8 cellular contexts compared by ENCODE assay signal in genomic region chr15:55280589-55280988, GRCh38. TPM values are rescaled to one million over a fixed set of nuclear protein-coding genes. Genes with fewer than 3 reads are reported as not detected.
A peak's percentile ranks its signal among the peaks of the same experiment; 100 is the strongest.
DNase-seq lines count a peak whose midpoint lies in the region; ATAC-seq, FAIRE-seq and TF ChIP-seq lines count a peak whose summit lies in the region.
"Not testable (repeated sequence)": the region's sequence is repeated elsewhere in the genome, so short reads cannot be mapped to it uniquely, and the experiment has no call there.

No MANE protein-coding gene starts in this region.

- not testable (repeated sequence) for H4K20me1 ChIP-seq in HepG2 (ENCODE audit: insufficient read depth, low read length)

- H3K36me3 ChIP-seq in CD4-positive, alpha-beta memory T cell (ENCODE audit: insufficient read depth, low read length); HepG2 (replicated peaks in 1 of 2; ENCODE audit: control insufficient read depth in 1 of 2, insufficient read depth in 2 of 2, low read length in 2 of 2): not testable (repeated sequence)

- TF ChIP-seq EP300 in HepG2 (IDR thresholded peaks at IDR 0.05; ENCODE audit: low read depth in 2 of 2, low read length in 2 of 2); HepG2 (CRISPR knock-in tag; IDR thresholded peaks at IDR 0.05; ENCODE audit: borderline replicate concordance): not testable (repeated sequence)

- not testable (repeated sequence) for H3K4me3 ChIP-seq in CD4-positive, alpha-beta memory T cell (ENCODE audit: low read length in 2 of 2); HepG2 (replicated peaks in 1 of 3; ENCODE audit: insufficient read depth in 1 of 3, low read depth in 2 of 3, low read length in 3 of 3)

- not testable (repeated sequence) for H3K27me3 ChIP-seq in CD4-positive, alpha-beta memory T cell (ENCODE audit: insufficient read depth, low read length); HepG2 (ENCODE audit: control insufficient read depth in 1 of 2, insufficient read depth in 2 of 2, low read length in 2 of 2)

- 93% methylated on average over 2 of the region's 2 CpGs for WGBS in HepG2 (ENCODE audit: low lambda C conversion rate)

- peak overlapping the region; percentile 87 to 96 (median 92) for H3K27ac Mint-ChIP-seq in CD4-positive, alpha-beta memory T cell
- peak overlapping the region; percentile 95 to 99 for H3K27ac Mint-ChIP-seq in T-cell
- H3K27ac Mint-ChIP-seq in activated CD4-positive, alpha-beta memory T cell treated with anti-CD3 and anti-CD28 coated beads for 36 hours: peak overlapping the region; percentile 98
- peak overlapping the region; percentile 85 for H3K27ac Mint-ChIP-seq in activated naive CD4-positive, alpha-beta T cell treated with anti-CD3 and anti-CD28 coated beads, Interleukin-2, amount 10 ng/mL, durations not matched to agents 7 days and 5 days
- H3K27ac Mint-ChIP-seq in MCF 10A (ENCODE audit: low read depth, unreplicated experiment): peak overlapping the region; percentile 69
- peak overlapping the region; percentile 94 for H3K27ac Mint-ChIP-seq in stimulated activated effector memory CD8-positive, alpha-beta T cell treated with anti-CD3 and anti-CD28 coated beads, Interleukin-12 subunit alpha, Interleukin-12 subunit beta, amount 100 ng/mL, for 72 hours

- ATAC-seq in T-cell (replicated peaks in 1 of 4); HepG2; stimulated activated effector memory CD8-positive, alpha-beta T cell treated with anti-CD3 and anti-CD28 coated beads, Interleukin-12 subunit alpha, Interleukin-12 subunit beta, amount 100 ng/mL, for 72 hours: not testable (repeated sequence)

- not testable (repeated sequence) for H3K9me3 ChIP-seq in CD4-positive, alpha-beta memory T cell (ENCODE audit: control insufficient read depth in 1 of 2, low read length in 2 of 2); HepG2 (ENCODE audit: low read length)

- not testable (repeated sequence) for BruUV-seq in MCF 10A (replicated peaks; lab: Mats Ljungman, UMichigan); HepG2 (replicated peaks; lab: Mats Ljungman, UMichigan)

- H3K27ac ChIP-seq in CD4-positive, alpha-beta memory T cell (ENCODE audit: low read depth, low read length); HepG2 (ENCODE audit: extremely low read length, insufficient read depth, low read length): not testable (repeated sequence)

- H3K4me1 Mint-ChIP-seq in CD4-positive, alpha-beta memory T cell: peaks cover 72 to 99% (median 89%) of the 10 kb centered on the region in 4 donors
- H3K4me1 Mint-ChIP-seq in T-cell (peaks cover 83 to 97% (median 94%) of the 10 kb centered on the region in 3 donors), MCF 10A (ENCODE audit: insufficient read depth, unreplicated experiment) (peaks cover 27% of the 10 kb centered on the region)
- peaks cover 92% of the 10 kb centered on the region for H3K4me1 Mint-ChIP-seq in activated CD4-positive, alpha-beta memory T cell treated with anti-CD3 and anti-CD28 coated beads for 36 hours (ENCODE audit: low read depth)
- H3K4me1 Mint-ChIP-seq in activated naive CD4-positive, alpha-beta T cell treated with anti-CD3 and anti-CD28 coated beads, Interleukin-2, amount 10 ng/mL, durations not matched to agents 7 days and 5 days: peaks cover 97% of the 10 kb centered on the region
- H3K4me1 Mint-ChIP-seq in stimulated activated effector memory CD8-positive, alpha-beta T cell treated with anti-CD3 and anti-CD28 coated beads, Interleukin-12 subunit alpha, Interleukin-12 subunit beta, amount 100 ng/mL, for 72 hours: peaks cover 97% of the 10 kb centered on the region

- POLR2A ChIA-PET in CD4-positive, alpha-beta memory T cell (lab: Charles Lee; ENCODE audit: partially characterized antibody): interaction anchor here (0.9 to 14.7 kb wide), 4 partner anchors 13 to 49 kb away, joined by 3 to 201 read pairs (median 4); partner anchors contain the start of genes PIGB and PIGBOS1
- POLR2A ChIA-PET in T-cell (lab: Charles Lee): not testable (repeated sequence)
- POLR2A ChIA-PET in activated CD4-positive, alpha-beta memory T cell treated with anti-CD3 and anti-CD28 coated beads for 36 hours (lab: Charles Lee): interaction anchor here (1.4 to 2.8 kb wide), 4 partner anchors 38 to 59 kb away, joined by 4 to 21 read pairs (median 6); partner anchors contain the start of genes PIGB and PIGBOS1
- POLR2A ChIA-PET in MCF 10A (lab: Yijun Ruan, JAX): interaction anchor here (5.2 kb wide), 1 partner anchor 29 kb away, joined by 34 read pairs; no protein-coding TSS in a partner anchor
- POLR2A ChIA-PET in HepG2 (lab: Yijun Ruan, JAX): interaction anchor here (1.2 kb wide), 1 partner anchor 60 kb away, joined by 3 read pairs; no protein-coding TSS in a partner anchor

- not testable (repeated sequence) for TF ChIP-seq CTCF in MCF 10A (IDR thresholded peaks at IDR 0.05; ENCODE audit: unreplicated experiment); HepG2 (CRISPR knock-in tag; IDR thresholded peaks at IDR 0.05)

- in situ Hi-C loops in HepG2 (cut with HindIII; ENCODE audit: extremely low pct_ligation_motif_present, low pct_unique_long_range_greater_than_20kb): not testable (repeated sequence)

- H2AFZ ChIP-seq in HepG2 (ENCODE audit: low read length): not testable (repeated sequence)

- FAIRE-seq in HepG2 (lab: Jason Lieb, UNC): not testable (repeated sequence)

- peak in 1 of 5 donors; percentile 71 for DNase-seq in CD4-positive, alpha-beta memory T cell
- DNase-seq in HT1080 (ENCODE audit: low read depth): peak; percentile 69
- not testable (repeated sequence) for DNase-seq in T-cell; MCF 10A (ENCODE audit: unreplicated experiment); HepG2 (ENCODE audit: low spot score); stimulated activated effector memory CD8-positive, alpha-beta T cell treated with anti-CD3 and anti-CD28 coated beads, Interleukin-12 subunit alpha, Interleukin-12 subunit beta, amount 100 ng/mL, for 72 hours (ENCODE audit: low spot score in 2 of 2)
- DNase-seq in activated CD4-positive, alpha-beta memory T cell treated with anti-CD3 and anti-CD28 coated beads for 36 hours: peak; percentile 69
- peak; percentile 39 for DNase-seq in activated naive CD4-positive, alpha-beta T cell treated with anti-CD3 and anti-CD28 coated beads, Interleukin-2, amount 10 ng/mL, durations not matched to agents 7 days and 5 days

- H3K79me2 ChIP-seq in HepG2 (ENCODE audit: insufficient read depth, low read length): not testable (repeated sequence)

- not testable (repeated sequence) for H3K9me3 Mint-ChIP-seq in CD4-positive, alpha-beta memory T cell; T-cell; activated CD4-positive, alpha-beta memory T cell treated with anti-CD3 and anti-CD28 coated beads for 36 hours; activated naive CD4-positive, alpha-beta T cell treated with anti-CD3 and anti-CD28 coated beads, Interleukin-2, amount 10 ng/mL, durations not matched to agents 7 days and 5 days; MCF 10A (ENCODE audit: unreplicated experiment); stimulated activated effector memory CD8-positive, alpha-beta T cell treated with anti-CD3 and anti-CD28 coated beads, Interleukin-12 subunit alpha, Interleukin-12 subunit beta, amount 100 ng/mL, for 72 hours

- H3K4me3 Mint-ChIP-seq in CD4-positive, alpha-beta memory T cell: peak overlapping the region in 5 of 8 donors; percentile 3 to 70 (median 18)
- H3K4me3 Mint-ChIP-seq in T-cell; activated CD4-positive, alpha-beta memory T cell treated with anti-CD3 and anti-CD28 coated beads for 36 hours; activated naive CD4-positive, alpha-beta T cell treated with anti-CD3 and anti-CD28 coated beads, Interleukin-2, amount 10 ng/mL, durations not matched to agents 7 days and 5 days; MCF 10A (ENCODE audit: unreplicated experiment): not testable (repeated sequence)
- peak overlapping the region; percentile 96 for H3K4me3 Mint-ChIP-seq in stimulated activated effector memory CD8-positive, alpha-beta T cell treated with anti-CD3 and anti-CD28 coated beads, Interleukin-12 subunit alpha, Interleukin-12 subunit beta, amount 100 ng/mL, for 72 hours

- H3K36me3 Mint-ChIP-seq in CD4-positive, alpha-beta memory T cell; T-cell; MCF 10A (ENCODE audit: insufficient read depth, unreplicated experiment): not testable (repeated sequence)
- peaks cover 40% of the 10 kb centered on the region for H3K36me3 Mint-ChIP-seq in activated CD4-positive, alpha-beta memory T cell treated with anti-CD3 and anti-CD28 coated beads for 36 hours
- peaks cover 43% of the 10 kb centered on the region for H3K36me3 Mint-ChIP-seq in activated naive CD4-positive, alpha-beta T cell treated with anti-CD3 and anti-CD28 coated beads, Interleukin-2, amount 10 ng/mL, durations not matched to agents 7 days and 5 days
- peaks cover 100% of the 10 kb centered on the region for H3K36me3 Mint-ChIP-seq in stimulated activated effector memory CD8-positive, alpha-beta T cell treated with anti-CD3 and anti-CD28 coated beads, Interleukin-12 subunit alpha, Interleukin-12 subunit beta, amount 100 ng/mL, for 72 hours

- not testable (repeated sequence) for TF ChIP-seq POLR2A in HepG2 (IDR thresholded peaks at IDR 0.05; ENCODE audit: insufficient read depth in 1 of 2, low read depth in 2 of 2, low read length in 2 of 2)

- not testable (repeated sequence) for H3K4me2 ChIP-seq in HepG2 (ENCODE audit: low read depth, low read length)

- CTCF ChIA-PET in CD4-positive, alpha-beta memory T cell (lab: Charles Lee; ENCODE audit: partially characterized antibody): interaction anchor here (0.9 to 4.5 kb wide), 3 partner anchors 11 to 62 kb away, joined by 3 to 22 read pairs (median 4); no protein-coding TSS in a partner anchor
- CTCF ChIA-PET in T-cell (lab: Charles Lee): interaction anchor here in 1 of 2 donors (1.4 kb wide), 1 partner anchor 11 kb away, joined by 3 read pairs; no protein-coding TSS in a partner anchor
- CTCF ChIA-PET in activated CD4-positive, alpha-beta memory T cell treated with anti-CD3 and anti-CD28 coated beads for 36 hours (lab: Charles Lee): interaction anchor here (1.0 kb wide), 1 partner anchor 10 kb away, joined by 4 read pairs; no protein-coding TSS in a partner anchor
- CTCF ChIA-PET in activated naive CD4-positive, alpha-beta T cell treated with anti-CD3 and anti-CD28 coated beads, Interleukin-2, amount 10 ng/mL, durations not matched to agents 7 days and 5 days (lab: Charles Lee): interaction anchor here (0.8 to 1.9 kb wide), 2 partner anchors 59 to 64 kb away, joined by 3 to 7 read pairs; no protein-coding TSS in a partner anchor
- CTCF ChIA-PET in MCF 10A (lab: Yijun Ruan, JAX): interaction anchor here (1.0 kb wide), 1 partner anchor 35 kb away, joined by 3 read pairs; no protein-coding TSS in a partner anchor
- CTCF ChIA-PET in HepG2 (lab: Yijun Ruan, JAX; ENCODE audit: low intra/inter-chr PET ratio, low total read pairs): not testable (repeated sequence)

- H3K9ac ChIP-seq in HepG2 (ENCODE audit: insufficient read depth, low read depth, low read length): not testable (repeated sequence)

- H3K4me1 ChIP-seq in CD4-positive, alpha-beta memory T cell (ENCODE audit: insufficient read depth, low read length): peaks cover 90% of the 10 kb centered on the region
- H3K4me1 ChIP-seq in HepG2 (ENCODE audit: insufficient read depth, low read length): peaks cover 12% of the 10 kb centered on the region

- intact Hi-C loops in CD4-positive, alpha-beta memory T cell (cut with micrococcal nuclease); MCF 10A (cut with micrococcal nuclease); HepG2 (cut with micrococcal nuclease; ENCODE audit: unreplicated experiment): not testable (repeated sequence)
- intact Hi-C loops in activated CD4-positive, alpha-beta memory T cell treated with anti-CD3 and anti-CD28 coated beads for 36 hours (cut with micrococcal nuclease): loop anchor here (1.0 kb wide), 3 partner anchors 9 to 59 kb away; partner anchors contain the start of gene RAB27A

- not testable (repeated sequence) for TF ChIP-seq RAD21 in HepG2 (CRISPR knock-in tag; IDR thresholded peaks at IDR 0.05)

- H3K27me3 Mint-ChIP-seq in CD4-positive, alpha-beta memory T cell; T-cell; activated CD4-positive, alpha-beta memory T cell treated with anti-CD3 and anti-CD28 coated beads for 36 hours; activated naive CD4-positive, alpha-beta T cell treated with anti-CD3 and anti-CD28 coated beads, Interleukin-2, amount 10 ng/mL, durations not matched to agents 7 days and 5 days; MCF 10A (ENCODE audit: insufficient read depth, unreplicated experiment): not testable (repeated sequence)

RNA-seq across cellular contexts. Expression of gene RAB27A, which starts 9.0 kb away (rescaled TPM):
- 10 to 100 TPM; 44.6 to 52.5 TPM for total RNA-seq in CD4-positive, alpha-beta memory T cell
- polyA plus RNA-seq in CD4-positive, alpha-beta memory T cell: 10 to 100 TPM; 52.1 to 55.7 TPM
- 9.5 and 12.8 TPM in 2 replicates for total RNA-seq in HT1080 (2014; rRNA removed; shearing (Covaris generic))
- polyA plus RNA-seq in HT1080 (2015; cell fraction: cytosol; rRNA removed): 27.3 and 29.6 TPM in 2 replicates
- 19.7 and 20.1 TPM in 2 replicates for polyA plus RNA-seq in HT1080 (2015; cell fraction: nucleus; rRNA removed)
- total RNA-seq in T-cell (10 to 100 TPM; 29.7 to 47.2 (median 35.2) TPM), MCF 10A (2022) (36.0 and 43.6 TPM in 2 replicates), HepG2 (2016; rRNA removed; fragmentation: Illumina TruSeq; extraction: Trizol) (3.4 and 5.8 TPM in 2 replicates)
- total RNA-seq in activated CD4-positive, alpha-beta memory T cell treated with anti-CD3 and anti-CD28 coated beads for 36 hours: 100 to 1,000 TPM; 216 to 217 TPM
- 10.6 and 11.9 TPM in 2 replicates for total RNA-seq in HepG2 (2016; cell fraction: cytosol; rRNA removed; fragmentation: Illumina TruSeq; extraction: Trizol; ENCODE audit: low read depth)
- total RNA-seq in HepG2 (2016; cell fraction: insoluble cytoplasmic fraction; rRNA removed; fragmentation: Illumina TruSeq; extraction: Trizol): 4.0 and 6.0 TPM in 2 replicates
- total RNA-seq in HepG2 (2016; cell fraction: membrane; rRNA removed; fragmentation: Illumina TruSeq; extraction: Trizol): 4.3 and 5.3 TPM in 2 replicates
- 2.1 and 5.3 TPM in 2 replicates for total RNA-seq in HepG2 (2016; cell fraction: nucleus; rRNA removed; fragmentation: Illumina TruSeq; extraction: Trizol)
- 6.0 and 8.1 TPM in 2 replicates for polyA plus RNA-seq in HepG2 (2011; rRNA removed)
- polyA plus RNA-seq in HepG2 (2011; cell fraction: cytosol; rRNA removed): 4.0 and 7.4 TPM in 2 replicates
- polyA plus RNA-seq in HepG2 (2011; cell fraction: nucleus; rRNA removed): 2.2 and 3.0 TPM in 2 replicates
- polyA plus RNA-seq in HepG2 (2012): 5.9 and 6.5 TPM in 2 replicates
- polyA plus RNA-seq in HepG2 (2016; cell fraction: cytosol; fragmentation: Illumina TruSeq; extraction: Trizol; ENCODE audit: low read depth): 3.2 and 5.3 TPM in 2 replicates
- polyA plus RNA-seq in HepG2 (2016; cell fraction: insoluble cytoplasmic fraction; fragmentation: Illumina TruSeq; extraction: Trizol; ENCODE audit: low read depth): 18.4 and 18.6 TPM in 2 replicates
- polyA plus RNA-seq in HepG2 (2016; cell fraction: membrane; fragmentation: Illumina TruSeq; extraction: Trizol; ENCODE audit: low read depth): 6.3 and 6.6 TPM in 2 replicates
- 9.7 and 9.9 TPM in 2 replicates for polyA plus RNA-seq in HepG2 (2016; cell fraction: nucleus; fragmentation: Illumina TruSeq; extraction: Trizol; ENCODE audit: insufficient read depth, low read depth)
- 2.0 and 8.1 TPM in 2 replicates for polyA minus RNA-seq in HepG2 (2011; rRNA and poly(A)+ RNA removed; ENCODE audit: low replicate concordance)
- polyA minus RNA-seq in HepG2 (2011; cell fraction: cytosol; rRNA and poly(A)+ RNA removed): 3.1 and 6.7 TPM in 2 replicates
- 6.2 and 7.3 TPM in 2 replicates for polyA minus RNA-seq in HepG2 (2011; cell fraction: nucleus; rRNA and poly(A)+ RNA removed)

RNA-seq across cellular contexts. Expression of gene PIGBOS1, which starts 38.3 kb away (rescaled TPM):
- 10 to 100 TPM; 14.1 to 20.3 TPM for total RNA-seq in CD4-positive, alpha-beta memory T cell
- 10 to 100 TPM; 27.8 to 37.8 TPM for polyA plus RNA-seq in CD4-positive, alpha-beta memory T cell
- total RNA-seq in HT1080 (2014; rRNA removed; shearing (Covaris generic)): 13.0 and 15.4 TPM in 2 replicates
- 26.0 and 30.3 TPM in 2 replicates for polyA plus RNA-seq in HT1080 (2015; cell fraction: cytosol; rRNA removed)
- 13.1 and 15.1 TPM in 2 replicates for polyA plus RNA-seq in HT1080 (2015; cell fraction: nucleus; rRNA removed)
- 10 to 100 TPM; 10.0 to 24.4 (median 16.7) TPM for total RNA-seq in T-cell
- total RNA-seq in activated CD4-positive, alpha-beta memory T cell treated with anti-CD3 and anti-CD28 coated beads for 36 hours: 10 to 100 TPM; 10.5 to 11.1 TPM
- total RNA-seq in MCF 10A (2022): 13.9 and 16.1 TPM in 2 replicates
- 21.4 and 22.1 TPM in 2 replicates for total RNA-seq in HepG2 (2016; rRNA removed; fragmentation: Illumina TruSeq; extraction: Trizol)
- 6.4 and 8.2 TPM in 2 replicates for total RNA-seq in HepG2 (2016; cell fraction: cytosol; rRNA removed; fragmentation: Illumina TruSeq; extraction: Trizol; ENCODE audit: low read depth)
- total RNA-seq in HepG2 (2016; cell fraction: insoluble cytoplasmic fraction; rRNA removed; fragmentation: Illumina TruSeq; extraction: Trizol): 20.5 and 24.7 TPM in 2 replicates
- total RNA-seq in HepG2 (2016; cell fraction: membrane; rRNA removed; fragmentation: Illumina TruSeq; extraction: Trizol): 12.5 and 14.4 TPM in 2 replicates
- total RNA-seq in HepG2 (2016; cell fraction: nucleus; rRNA removed; fragmentation: Illumina TruSeq; extraction: Trizol): 8.3 and 8.6 TPM in 2 replicates
- polyA plus RNA-seq in HepG2 (2011; rRNA removed): 12.0 and 14.8 TPM in 2 replicates
- polyA plus RNA-seq in HepG2 (2011; cell fraction: cytosol; rRNA removed): 22.6 and 31.0 TPM in 2 replicates
- 4.9 and 5.0 TPM in 2 replicates for polyA plus RNA-seq in HepG2 (2011; cell fraction: nucleus; rRNA removed)
- polyA plus RNA-seq in HepG2 (2012): 10.3 and 14.8 TPM in 2 replicates
- 4.8 and 7.8 TPM in 2 replicates for polyA plus RNA-seq in HepG2 (2016; cell fraction: cytosol; fragmentation: Illumina TruSeq; extraction: Trizol; ENCODE audit: low read depth)
- 23.7 and 32.6 TPM in 2 replicates for polyA plus RNA-seq in HepG2 (2016; cell fraction: insoluble cytoplasmic fraction; fragmentation: Illumina TruSeq; extraction: Trizol; ENCODE audit: low read depth)
- polyA plus RNA-seq in HepG2 (2016; cell fraction: membrane; fragmentation: Illumina TruSeq; extraction: Trizol; ENCODE audit: low read depth): 8.2 and 12.6 TPM in 2 replicates
- polyA plus RNA-seq in HepG2 (2016; cell fraction: nucleus; fragmentation: Illumina TruSeq; extraction: Trizol; ENCODE audit: insufficient read depth, low read depth): 17.9 and 19.7 TPM in 2 replicates
- 2.5 and 7.2 TPM in 2 replicates for polyA minus RNA-seq in HepG2 (2011; rRNA and poly(A)+ RNA removed; ENCODE audit: low replicate concordance)
- 3.7 and 3.8 TPM in 2 replicates for polyA minus RNA-seq in HepG2 (2011; cell fraction: cytosol; rRNA and poly(A)+ RNA removed)
- polyA minus RNA-seq in HepG2 (2011; cell fraction: nucleus; rRNA and poly(A)+ RNA removed): 7.3 and 11.6 TPM in 2 replicates

RNA-seq across cellular contexts. Expression of gene PIGB, which starts 38.4 kb away (rescaled TPM):
- 10 to 100 TPM; 26.4 to 28.6 TPM for total RNA-seq in CD4-positive, alpha-beta memory T cell
- polyA plus RNA-seq in CD4-positive, alpha-beta memory T cell: 10 to 100 TPM; 13.0 to 18.7 TPM
- 8.9 and 11.5 TPM in 2 replicates for total RNA-seq in HT1080 (2014; rRNA removed; shearing (Covaris generic))
- 13.1 and 14.1 TPM in 2 replicates for polyA plus RNA-seq in HT1080 (2015; cell fraction: cytosol; rRNA removed)
- polyA plus RNA-seq in HT1080 (2015; cell fraction: nucleus; rRNA removed): 20.5 and 23.9 TPM in 2 replicates
- total RNA-seq in T-cell (10 to 100 TPM; 16.3 to 28.2 (median 20.1) TPM), MCF 10A (2022) (16.2 and 22.2 TPM in 2 replicates), HepG2 (2016; rRNA removed; fragmentation: Illumina TruSeq; extraction: Trizol) (12.4 and 14.5 TPM in 2 replicates)
- total RNA-seq in activated CD4-positive, alpha-beta memory T cell treated with anti-CD3 and anti-CD28 coated beads for 36 hours: 10 to 100 TPM; 18.0 to 18.9 TPM
- 4.8 and 6.8 TPM in 2 replicates for total RNA-seq in HepG2 (2016; cell fraction: cytosol; rRNA removed; fragmentation: Illumina TruSeq; extraction: Trizol; ENCODE audit: low read depth)
- 12.3 and 12.9 TPM in 2 replicates for total RNA-seq in HepG2 (2016; cell fraction: insoluble cytoplasmic fraction; rRNA removed; fragmentation: Illumina TruSeq; extraction: Trizol)
- 11.2 and 11.4 TPM in 2 replicates for total RNA-seq in HepG2 (2016; cell fraction: membrane; rRNA removed; fragmentation: Illumina TruSeq; extraction: Trizol)
- 15.4 and 15.6 TPM in 2 replicates for total RNA-seq in HepG2 (2016; cell fraction: nucleus; rRNA removed; fragmentation: Illumina TruSeq; extraction: Trizol)
- 14.5 and 19.1 TPM in 2 replicates for polyA plus RNA-seq in HepG2 (2011; rRNA removed)
- polyA plus RNA-seq in HepG2 (2011; cell fraction: cytosol; rRNA removed): 7.6 and 14.1 TPM in 2 replicates
- 8.9 and 9.2 TPM in 2 replicates for polyA plus RNA-seq in HepG2 (2011; cell fraction: nucleus; rRNA removed)
- 10.2 and 10.5 TPM in 2 replicates for polyA plus RNA-seq in HepG2 (2012)
- 3.6 and 4.8 TPM in 2 replicates for polyA plus RNA-seq in HepG2 (2016; cell fraction: cytosol; fragmentation: Illumina TruSeq; extraction: Trizol; ENCODE audit: low read depth)
- 13.1 and 14.1 TPM in 2 replicates for polyA plus RNA-seq in HepG2 (2016; cell fraction: insoluble cytoplasmic fraction; fragmentation: Illumina TruSeq; extraction: Trizol; ENCODE audit: low read depth)
- polyA plus RNA-seq in HepG2 (2016; cell fraction: membrane; fragmentation: Illumina TruSeq; extraction: Trizol; ENCODE audit: low read depth): 8.7 and 9.7 TPM in 2 replicates
- 21.6 and 23.4 TPM in 2 replicates for polyA plus RNA-seq in HepG2 (2016; cell fraction: nucleus; fragmentation: Illumina TruSeq; extraction: Trizol; ENCODE audit: insufficient read depth, low read depth)
- polyA minus RNA-seq in HepG2 (2011; rRNA and poly(A)+ RNA removed; ENCODE audit: low replicate concordance): 7.0 and 22.0 TPM in 2 replicates
- 3.6 and 5.9 TPM in 2 replicates for polyA minus RNA-seq in HepG2 (2011; cell fraction: cytosol; rRNA and poly(A)+ RNA removed)
- polyA minus RNA-seq in HepG2 (2011; cell fraction: nucleus; rRNA and poly(A)+ RNA removed): 19.3 and 22.0 TPM in 2 replicates
